In the genomic region with DNA sequence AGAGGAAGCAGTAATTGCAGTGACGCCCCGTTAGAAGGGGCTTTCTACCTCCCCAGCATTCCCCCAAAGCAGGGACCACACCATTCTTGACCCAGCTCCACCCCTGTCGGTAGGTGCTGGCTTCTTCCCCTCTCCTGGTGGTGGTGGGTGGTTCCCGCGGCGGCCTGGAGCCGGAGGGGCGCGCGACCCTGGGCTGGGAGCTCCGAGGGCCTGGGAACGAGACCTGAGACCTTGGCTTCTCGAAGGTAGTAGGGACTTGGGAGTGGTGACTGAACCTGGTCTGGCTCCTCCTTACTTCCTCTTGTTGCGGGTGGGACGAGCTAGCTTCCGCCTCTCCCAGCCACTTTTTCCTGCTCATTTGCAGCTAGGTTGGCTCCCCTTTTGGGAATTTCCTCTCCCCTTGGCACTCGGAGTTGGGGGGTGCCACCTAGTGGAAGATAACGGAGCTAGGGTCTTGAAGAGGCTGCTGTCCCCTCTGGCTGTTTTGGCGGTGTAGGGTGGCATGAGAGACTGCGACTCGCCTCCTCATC, we compare ENCODE assay signal across 8 cellular contexts. TPM values are rescaled to one million over a fixed set of nuclear protein-coding genes. Genes with fewer than 3 reads are reported as not detected.
A peak's percentile ranks its signal among the peaks of the same experiment; 100 is the strongest.
DNase-seq lines count a peak whose midpoint lies in the region; ATAC-seq, FAIRE-seq and TF ChIP-seq lines count a peak whose summit lies in the region.

No MANE protein-coding gene starts in this region.

- RAD21 ChIA-PET in GM12878 (lab: Charles Lee; ENCODE audit: unreplicated experiment): interaction anchor here (0.6 to 2.7 kb wide), 18 partner anchors 11 to 801 kb away, joined by 3 to 31 read pairs (median 4); partner anchors contain the start of genes SLC25A39 and TMUB2

- CTCF ChIA-PET in AG04450 (lab: Charles Lee): interaction anchor here (0.6 to 2.0 kb wide), 14 partner anchors 12 to 472 kb away, joined by 3 to 21 read pairs (median 4); partner anchors contain the start of genes ASB16 and FAM171A2
- CTCF ChIA-PET in GM12878 (lab: Yijun Ruan, JAX): interaction anchor here (0.8 to 12.5 kb wide), 24 partner anchors 9 to 235 kb away, joined by 3 to 154 read pairs (median 4); partner anchors contain the start of genes FAM171A2, HROB, SLC25A39 and TMUB2

- H3K9me3 ChIP-seq in AG04450 (ENCODE audit: control insufficient read depth, insufficient read depth, low read length): no peaks in the 10 kb centered on the region
- no peaks in the 10 kb centered on the region for H3K9me3 ChIP-seq in GM12878 (replicated peaks; ENCODE audit: control insufficient read depth, insufficient read depth, low read length)

- H3K4me1 Mint-ChIP-seq in progenitor cell of endocrine pancreas (ENCODE audit: low read depth): peaks cover 3% of the 10 kb centered on the region

- DNase-seq in AG04450 (ENCODE audit: low read depth, low spot score): no peak
- no peak for DNase-seq in GM12891 (ENCODE audit: insufficient read length, low spot score)
- DNase-seq in KG1 (lab: John Stamatoyannopoulos, UW): peak; percentile 51
- peak; percentile 71 to 82 for DNase-seq in SHP77 (lab: John Stamatoyannopoulos, UW)
- no peak for DNase-seq in GM12878 (ENCODE audit: low read depth, low spot score)
- DNase-seq in hepatic stellate cell (ENCODE audit: low spot score): peak; percentile 71
- peak; percentile 45 for DNase-seq in progenitor cell of endocrine pancreas (ENCODE audit: low spot score, unreplicated experiment)

- peak overlapping the region; percentile 13 for H2AFZ ChIP-seq in GM12878 (ENCODE audit: control insufficient read depth, low read depth, low read length)

- TF ChIP-seq RAD21 in GM12878 (IDR thresholded peaks at IDR 0.05; ENCODE audit: insufficient read depth, low read depth, low read length): peak; percentile 75

- TF ChIP-seq CTCF in AG04450 (IDR thresholded peaks at IDR 0.05; ENCODE audit: low read depth, low read length) (peak; percentile 66), GM12878 (IDR thresholded peaks at IDR 0.05 in 2 of 3, conservative IDR thresholded peaks at IDR 0.05 in 1 of 3; ENCODE audit: control insufficient read depth in 2 of 3, extremely low read depth in 1 of 3, insufficient read depth in 1 of 3, low read depth in 3 of 3, low read length in 3 of 3) (peak; percentile 68 to 79 (median 78)), progenitor cell of endocrine pancreas (IDR thresholded peaks at IDR 0.05; ENCODE audit: unreplicated experiment) (peak; percentile 50)

- SMC1A ChIA-PET in GM12878 (lab: Charles Lee; ENCODE audit: uncharacterized antibody, unreplicated experiment): interaction anchor here (0.8 to 3.5 kb wide), 13 partner anchors 10 to 401 kb away, joined by 3 to 29 read pairs (median 4); partner anchors contain the start of genes HDAC5, LSM12 and SLC25A39

- peak overlapping the region; percentile 82 for H3K4me3 Mint-ChIP-seq in progenitor cell of endocrine pancreas (ENCODE audit: low read depth)

- peak overlapping the region; percentile 97 for H3K4me2 ChIP-seq in GM12878 (ENCODE audit: control insufficient read depth, insufficient read depth)

- TF ChIP-seq EP300 in GM12878 (IDR thresholded peaks at IDR 0.05; ENCODE audit: borderline replicate concordance in 1 of 2, control insufficient read depth in 1 of 2, low read depth in 2 of 2, low read length in 2 of 2): no peak

- no peaks in the 10 kb centered on the region for H3K9me3 Mint-ChIP-seq in progenitor cell of endocrine pancreas (ENCODE audit: low read depth)

- H3K27ac ChIP-seq in AG04450 (ENCODE audit: low read depth, low read length): peak overlapping the region; percentile 11
- H3K27ac ChIP-seq in GM12878 (ENCODE audit: control insufficient read depth, insufficient read depth): peak overlapping the region; percentile 92

- ATAC-seq in GM12878 (peak; percentile 43), HG02610 (IDR thresholded peaks at IDR 0.05; ENCODE audit: unreplicated experiment) (no peak)

- peaks cover 33% of the 10 kb centered on the region for H3K79me2 ChIP-seq in GM12878 (ENCODE audit: control insufficient read depth, insufficient read depth, low read length)

- peak overlapping the region; percentile 81 for H3K9ac ChIP-seq in GM12878 (ENCODE audit: control insufficient read depth, insufficient read depth, low read length)

- WGBS in GM12878 (ENCODE audit: insufficient coverage, insufficient replicate concordance, low lambda C conversion rate, missing lambda C conversion rate): under 1% methylated on average over 21 of the region's 21 CpGs

- no peaks in the 10 kb centered on the region for H3K36me3 Mint-ChIP-seq in progenitor cell of endocrine pancreas (ENCODE audit: insufficient read depth)

- in situ Hi-C loops in GM12878 (cut with MboI): no loop called here

- no peak for TF ChIP-seq POLR2A in GM12891 (IDR thresholded peaks at IDR 0.05; ENCODE audit: low read depth, low read length)
- no peak; the same call in 1 of the 2 replicates for TF ChIP-seq POLR2A in GM12878 (IDR thresholded peaks at IDR 0.05; ENCODE audit: low read depth, low read length)

- H4K20me1 ChIP-seq in GM12878 (ENCODE audit: control insufficient read depth, insufficient read depth): no peaks in the 10 kb centered on the region

- BruUV-seq in GM12878 (replicated peaks; lab: Mats Ljungman, UMichigan): TSS peak; percentile 83

- H3K4me3 ChIP-seq in AG04450 (ENCODE audit: low read depth, low read length): peak overlapping the region; percentile 98
- H3K4me3 ChIP-seq in GM12878: peak overlapping the region; percentile 87

- POLR2A ChIA-PET in AG04450 (lab: Yijun Ruan, JAX) (interaction anchor here (0.6 to 1.8 kb wide), 5 partner anchors 16 to 222 kb away, joined by 3 to 10 read pairs (median 4); partner anchors contain the start of gene HDAC5), GM12878 (lab: Charles Lee) (interaction anchor here (0.6 to 2.5 kb wide), 12 partner anchors 11 to 211 kb away, joined by 3 to 16 read pairs (median 4); partner anchors contain the start of genes TMUB2 and UBTF)

- peaks cover 42% of the 10 kb centered on the region for H3K4me1 ChIP-seq in GM12878 (ENCODE audit: control insufficient read depth, insufficient read depth, low read length)

- peaks cover 24% of the 10 kb centered on the region for H3K27me3 Mint-ChIP-seq in progenitor cell of endocrine pancreas

- H3K27me3 ChIP-seq in AG04450 (ENCODE audit: control insufficient read depth, insufficient read depth, low read length): peaks cover 4% of the 10 kb centered on the region
- H3K27me3 ChIP-seq in GM12878 (replicated peaks in 1 of 2; ENCODE audit: control insufficient read depth in 2 of 2, insufficient read depth in 2 of 2, low read length in 1 of 2): no peaks in the 10 kb centered on the region

- FAIRE-seq in GM12891 (lab: Jason Lieb, UNC) (peak; percentile 85), GM12878 (lab: Jason Lieb, UNC) (no peak)

- intact Hi-C loops in GM12878 (cut with micrococcal nuclease; ENCODE audit: unreplicated experiment): loop anchor here (5.0 kb wide), 1 partner anchor 143 kb away; no protein-coding TSS in a partner anchor

- H3K27ac Mint-ChIP-seq in progenitor cell of endocrine pancreas: peak overlapping the region; percentile 96

- H3K36me3 ChIP-seq in GM12878 (ENCODE audit: control insufficient read depth in 2 of 2, insufficient read depth in 2 of 2, low read length in 1 of 2): peaks cover 6 to 8% of the 10 kb centered on the region in 2 experiments; a peak in 3 of 4 replicates

RNA-seq across cellular contexts. Expression of gene GRN, which starts 0.5 kb away (rescaled TPM):
- polyA plus RNA-seq in AG04450 (2011; rRNA removed): 203 and 322 TPM in 2 replicates
- 66.7 and 90.2 TPM in 2 replicates for polyA minus RNA-seq in AG04450 (2011; rRNA and poly(A)+ RNA removed)
- polyA plus RNA-seq in GM12891 (2012; ENCODE audit: low read depth, missing spikeins): 208 TPM
- total RNA-seq in GM12878 (2013; cell fraction: nucleolus; rRNA removed): 191 and 195 TPM in 2 replicates
- total RNA-seq in GM12878 (2014; rRNA removed): 275 and 367 TPM in 2 replicates
- 64.5 and 85.4 TPM in 2 replicates for total RNA-seq in GM12878 (2014; rRNA removed; fragmentation: Illumina TruSeq; extraction: Trizol)
- total RNA-seq in GM12878 (2021): 361 and 389 TPM in 2 replicates
- 195 TPM for polyA plus RNA-seq in GM12878 (2011; ENCODE audit: low read depth)
- polyA plus RNA-seq in GM12878 (2011; rRNA removed): 10.5 and 58.2 TPM in 2 replicates
- 78.4 and 102 TPM in 2 replicates for polyA plus RNA-seq in GM12878 (2011; cell fraction: cytosol; rRNA removed)
- polyA plus RNA-seq in GM12878 (2011; cell fraction: nucleus; rRNA removed): 485 and 500 TPM in 2 replicates
- 241 and 346 TPM in 2 replicates for polyA plus RNA-seq in GM12878 (2012)
- 30.9 and 120 TPM in 2 replicates for polyA plus RNA-seq in GM12878 (2014; fragmentation: Illumina TruSeq; extraction: Trizol)
- 10 to 100 TPM; 22.3 to 33.2 TPM for polyA plus RNA-seq in GM12878 (2014; fragmentation: Nextera tagmentation; extraction: Ambion mirVana)
- polyA plus RNA-seq in GM12878 (2014; rRNA removed): 158 and 192 TPM in 2 replicates
- 100 to 1,000 TPM; 351 to 363 TPM for polyA plus RNA-seq in GM12878 (2016; fragmentation: Nextera tagmentation; extraction: Ambion mirVana)
- 55.3 and 92.2 TPM in 2 replicates for polyA minus RNA-seq in GM12878 (2011; rRNA and poly(A)+ RNA removed)
- 92.2 and 92.5 TPM in 2 replicates for polyA minus RNA-seq in GM12878 (2011; cell fraction: cytosol; rRNA and poly(A)+ RNA removed)
- 83.1 and 106 TPM in 2 replicates for polyA minus RNA-seq in GM12878 (2011; cell fraction: nucleus; rRNA and poly(A)+ RNA removed)
- 97.9 and 99.7 TPM in 2 replicates for total RNA-seq in progenitor cell of endocrine pancreas

RNA-seq across cellular contexts. Expression of gene FAM171A2, which starts 18.1 kb away (rescaled TPM):
- 5.3 and 8.0 TPM in 2 replicates for polyA plus RNA-seq in AG04450 (2011; rRNA removed)
- polyA minus RNA-seq in AG04450 (2011; rRNA and poly(A)+ RNA removed): 3.0 and 4.8 TPM in 2 replicates
- polyA plus RNA-seq in GM12891 (2012; ENCODE audit: low read depth, missing spikeins): 0.98 TPM
- total RNA-seq in GM12878 (2013; cell fraction: nucleolus; rRNA removed): 0.37 TPM in 1 of 2 replicates, not detected in the other
- total RNA-seq in GM12878 (2014; rRNA removed): 1.1 and 1.3 TPM in 2 replicates
- 0.09 and 0.36 TPM in 2 replicates for total RNA-seq in GM12878 (2014; rRNA removed; fragmentation: Illumina TruSeq; extraction: Trizol)
- total RNA-seq in GM12878 (2021): 1.3 and 1.7 TPM in 2 replicates
- polyA plus RNA-seq in GM12878 (2011; ENCODE audit: low read depth): 0.10 TPM
- polyA plus RNA-seq in GM12878 (2011; rRNA removed): 0.04 and 0.18 TPM in 2 replicates
- polyA plus RNA-seq in GM12878 (2011; cell fraction: cytosol; rRNA removed): 0.16 and 0.33 TPM in 2 replicates
- polyA plus RNA-seq in GM12878 (2011; cell fraction: nucleus; rRNA removed): 0.34 and 0.39 TPM in 2 replicates
- 0.57 and 0.59 TPM in 2 replicates for polyA plus RNA-seq in GM12878 (2012)
- 0.13 TPM in 1 of 2 replicates, not detected in the other for polyA plus RNA-seq in GM12878 (2014; fragmentation: Illumina TruSeq; extraction: Trizol)
- polyA plus RNA-seq in GM12878 (2014; fragmentation: Nextera tagmentation; extraction: Ambion mirVana): under 1 TPM in 1 of 2 experiments, not detected in 1; 0.09 TPM
- 0.82 and 1.1 TPM in 2 replicates for polyA plus RNA-seq in GM12878 (2014; rRNA removed)
- polyA plus RNA-seq in GM12878 (2016; fragmentation: Nextera tagmentation; extraction: Ambion mirVana): under 1 TPM in 1 of 2 experiments, not detected in 1; 0.08 TPM
- polyA minus RNA-seq in GM12878 (2011; rRNA and poly(A)+ RNA removed): 0.22 and 0.41 TPM in 2 replicates
- polyA minus RNA-seq in GM12878 (2011; cell fraction: cytosol; rRNA and poly(A)+ RNA removed): 0.83 TPM in 1 of 2 replicates, not detected in the other
- 0.12 and 0.38 TPM in 2 replicates for polyA minus RNA-seq in GM12878 (2011; cell fraction: nucleus; rRNA and poly(A)+ RNA removed)
- 39.9 and 42.5 TPM in 2 replicates for total RNA-seq in progenitor cell of endocrine pancreas

RNA-seq across cellular contexts. Expression of gene SLC25A39, which starts 20.9 kb away (rescaled TPM):
- polyA plus RNA-seq in AG04450 (2011; rRNA removed) (32.1 and 43.4 TPM in 2 replicates), GM12878 (2011; rRNA removed) (27.2 and 62.1 TPM in 2 replicates), GM12878 (2014; fragmentation: Illumina TruSeq; extraction: Trizol) (21.0 and 108 TPM in 2 replicates), GM12878 (2014; fragmentation: Nextera tagmentation; extraction: Ambion mirVana) (1 to 10 TPM; 3.5 to 7.5 TPM), GM12878 (2014; rRNA removed) (227 and 273 TPM in 2 replicates), GM12878 (2016; fragmentation: Nextera tagmentation; extraction: Ambion mirVana) (100 to 1,000 TPM; 242 to 270 TPM)
- 22.4 and 34.7 TPM in 2 replicates for polyA minus RNA-seq in AG04450 (2011; rRNA and poly(A)+ RNA removed)
- polyA plus RNA-seq in GM12891 (2012; ENCODE audit: low read depth, missing spikeins): 111 TPM
- total RNA-seq in GM12878 (2013; cell fraction: nucleolus; rRNA removed): 47.3 and 49.5 TPM in 2 replicates
- total RNA-seq in GM12878 (2014; rRNA removed) (175 and 192 TPM in 2 replicates), GM12878 (2014; rRNA removed; fragmentation: Illumina TruSeq; extraction: Trizol) (85.8 and 95.1 TPM in 2 replicates), GM12878 (2021) (190 and 198 TPM in 2 replicates), progenitor cell of endocrine pancreas (129 and 139 TPM in 2 replicates)
- polyA plus RNA-seq in GM12878 (2011; ENCODE audit: low read depth): 40.5 TPM
- polyA plus RNA-seq in GM12878 (2011; cell fraction: cytosol; rRNA removed): 106 and 140 TPM in 2 replicates
- polyA plus RNA-seq in GM12878 (2011; cell fraction: nucleus; rRNA removed): 226 and 301 TPM in 2 replicates
- 94.3 and 110 TPM in 2 replicates for polyA plus RNA-seq in GM12878 (2012)
- polyA minus RNA-seq in GM12878 (2011; rRNA and poly(A)+ RNA removed): 28.4 and 48.2 TPM in 2 replicates
- 39.4 and 51.5 TPM in 2 replicates for polyA minus RNA-seq in GM12878 (2011; cell fraction: cytosol; rRNA and poly(A)+ RNA removed)
- 34.2 and 60.8 TPM in 2 replicates for polyA minus RNA-seq in GM12878 (2011; cell fraction: nucleus; rRNA and poly(A)+ RNA removed)

RNA-seq across cellular contexts. Expression of gene RUNDC3A, which starts 37.2 kb away (rescaled TPM):
- polyA plus RNA-seq in AG04450 (2011; rRNA removed): 0.11 TPM in 1 of 2 replicates, not detected in the other
- polyA minus RNA-seq in AG04450 (2011; rRNA and poly(A)+ RNA removed): not detected in 2 replicates
- 0.15 TPM for polyA plus RNA-seq in GM12891 (2012; ENCODE audit: low read depth, missing spikeins)
- total RNA-seq in GM12878 (2013; cell fraction: nucleolus; rRNA removed): not detected in 2 replicates
- total RNA-seq in GM12878 (2014; rRNA removed): not detected in 2 replicates
- total RNA-seq in GM12878 (2014; rRNA removed; fragmentation: Illumina TruSeq; extraction: Trizol): not detected in 2 replicates
- not detected in 2 replicates for total RNA-seq in GM12878 (2021)
- not detected for polyA plus RNA-seq in GM12878 (2011; ENCODE audit: low read depth)
- polyA plus RNA-seq in GM12878 (2011; rRNA removed): 0.07 TPM in 1 of 2 replicates, not detected in the other
- polyA plus RNA-seq in GM12878 (2011; cell fraction: cytosol; rRNA removed): not detected in 2 replicates
- polyA plus RNA-seq in GM12878 (2011; cell fraction: nucleus; rRNA removed): not detected in 2 replicates
- polyA plus RNA-seq in GM12878 (2012): 0.08 and 0.39 TPM in 2 replicates
- not detected in 2 replicates for polyA plus RNA-seq in GM12878 (2014; fragmentation: Illumina TruSeq; extraction: Trizol)
- not detected for polyA plus RNA-seq in GM12878 (2014; fragmentation: Nextera tagmentation; extraction: Ambion mirVana)
- polyA plus RNA-seq in GM12878 (2014; rRNA removed): 0.36 TPM in 1 of 2 replicates, not detected in the other
- under 1 TPM in 1 of 2 experiments, not detected in 1; 0.17 TPM for polyA plus RNA-seq in GM12878 (2016; fragmentation: Nextera tagmentation; extraction: Ambion mirVana)
- not detected in 2 replicates for polyA minus RNA-seq in GM12878 (2011; rRNA and poly(A)+ RNA removed)
- not detected in 2 replicates for polyA minus RNA-seq in GM12878 (2011; cell fraction: cytosol; rRNA and poly(A)+ RNA removed)
- polyA minus RNA-seq in GM12878 (2011; cell fraction: nucleus; rRNA and poly(A)+ RNA removed): not detected in 2 replicates
- total RNA-seq in progenitor cell of endocrine pancreas: 8.4 and 9.3 TPM in 2 replicates

RNA-seq across cellular contexts. Expression of gene ITGA2B, which starts 43.9 kb away (rescaled TPM):
- polyA plus RNA-seq in AG04450 (2011; rRNA removed) (0.15 and 0.31 TPM in 2 replicates), GM12878 (2011; rRNA removed) (0.15 TPM in 1 of 2 replicates, not detected in the other), GM12878 (2014; fragmentation: Illumina TruSeq; extraction: Trizol) (not detected in 2 replicates), GM12878 (2014; fragmentation: Nextera tagmentation; extraction: Ambion mirVana) (under 1 TPM; 0.34 to 0.46 TPM), GM12878 (2014; rRNA removed) (0.12 and 0.39 TPM in 2 replicates), GM12878 (2016; fragmentation: Nextera tagmentation; extraction: Ambion mirVana) (under 1 TPM; 0.21 to 0.27 TPM)
- 0.09 and 0.22 TPM in 2 replicates for polyA minus RNA-seq in AG04450 (2011; rRNA and poly(A)+ RNA removed)
- 0.10 TPM for polyA plus RNA-seq in GM12891 (2012; ENCODE audit: low read depth, missing spikeins)
- total RNA-seq in GM12878 (2013; cell fraction: nucleolus; rRNA removed): 0.64 TPM in 1 of 2 replicates, not detected in the other
- total RNA-seq in GM12878 (2014; rRNA removed) (0.05 and 0.06 TPM in 2 replicates), GM12878 (2014; rRNA removed; fragmentation: Illumina TruSeq; extraction: Trizol) (0.04 TPM in 1 of 2 replicates, not detected in the other), GM12878 (2021) (0.29 and 0.51 TPM in 2 replicates), progenitor cell of endocrine pancreas (1.2 and 2.6 TPM in 2 replicates)
- polyA plus RNA-seq in GM12878 (2011; ENCODE audit: low read depth): 0.09 TPM
- polyA plus RNA-seq in GM12878 (2011; cell fraction: cytosol; rRNA removed): 0.03 TPM in 1 of 2 replicates, not detected in the other
- 0.37 and 0.48 TPM in 2 replicates for polyA plus RNA-seq in GM12878 (2011; cell fraction: nucleus; rRNA removed)
- 0.45 and 0.63 TPM in 2 replicates for polyA plus RNA-seq in GM12878 (2012)
- polyA minus RNA-seq in GM12878 (2011; rRNA and poly(A)+ RNA removed): not detected in 2 replicates
- not detected in 2 replicates for polyA minus RNA-seq in GM12878 (2011; cell fraction: cytosol; rRNA and poly(A)+ RNA removed)
- 0.12 TPM in 1 of 2 replicates, not detected in the other for polyA minus RNA-seq in GM12878 (2011; cell fraction: nucleus; rRNA and poly(A)+ RNA removed)

Comparison
In these comparisons a context has a peak if more than half of its experiments do, and no peak if none do; other contexts are left out.
1. DNase-seq: peak in KG1 (single experiment), SHP77 (2 of 2), hepatic stellate cell (single experiment) and progenitor cell of endocrine pancreas (single experiment); none in AG04450 (single experiment), GM12891 (single experiment) and GM12878 (single experiment).
2. RNA of gene FAM171A2, which starts 18.1 kb away (total RNA-seq): 39.9 to 42.5 TPM in progenitor cell of endocrine pancreas; 0.09 to 1.7 TPM in GM12878; every median in the first group is over 10 times any median in the second.
3. Peak in every context shown above with its lines, with median percentiles within 50 percentile points of each other: CTCF ChIP-seq.